ENCODE assay signal across 8 cellular contexts in genomic region chr2:26772064-26773001, GRCh38. TPM values are rescaled to one million over a fixed set of nuclear protein-coding genes. Genes with fewer than 3 reads are reported as not detected.
A peak's percentile ranks its signal among the peaks of the same experiment; 100 is the strongest.
DNase-seq lines count a peak whose midpoint lies in the region; ATAC-seq and TF ChIP-seq lines count a peak whose summit lies in the region.

No MANE protein-coding gene starts in this region.

- peak; percentile 76 for ATAC-seq in activated CD8-positive, alpha-beta memory T cell treated with anti-CD3 and anti-CD28 coated beads, Interleukin-2, amount 10 ng/mL, durations not matched to agents 7 days and 5 days
- ATAC-seq in HG02610 (IDR thresholded peaks at IDR 0.05; ENCODE audit: unreplicated experiment), result no peak

- no peak overlapping the region for H3K4me3 Mint-ChIP-seq in activated CD8-positive, alpha-beta memory T cell treated with anti-CD3 and anti-CD28 coated beads, Interleukin-2, amount 10 ng/mL, durations not matched to agents 7 days and 5 days
- no peak overlapping the region for H3K4me3 Mint-ChIP-seq in progenitor cell of endocrine pancreas (ENCODE audit: low read depth)

- POLR2A ChIA-PET in HEK293T (lab: Yijun Ruan, JAX), result no interaction called here

- peak; percentile 74 for DNase-seq in activated CD8-positive, alpha-beta memory T cell treated with anti-CD3 and anti-CD28 coated beads, Interleukin-2, amount 10 ng/mL, durations not matched to agents 7 days and 5 days
- no peak for DNase-seq in activated CD8-positive, alpha-beta memory T cell treated with anti-CD3 and anti-CD28 coated beads for 24 hours
- DNase-seq in T-helper 9 cell (peak; percentile 15), fibroblast of gingiva (ENCODE audit: low read depth) (peak; percentile 95), occipital lobe (lab: John Stamatoyannopoulos, UW) (peak; percentile 69), HEK293T (ENCODE audit: extremely low spot score) (no peak), progenitor cell of endocrine pancreas (ENCODE audit: low spot score, unreplicated experiment) (no peak)

- no peaks in the 10 kb centered on the region for H3K9me3 Mint-ChIP-seq in activated CD8-positive, alpha-beta memory T cell treated with anti-CD3 and anti-CD28 coated beads, Interleukin-2, amount 10 ng/mL, durations not matched to agents 7 days and 5 days (ENCODE audit: low read depth)
- no peaks in the 10 kb centered on the region for H3K9me3 Mint-ChIP-seq in progenitor cell of endocrine pancreas (ENCODE audit: low read depth)

- H3K4me1 Mint-ChIP-seq in activated CD8-positive, alpha-beta memory T cell treated with anti-CD3 and anti-CD28 coated beads, Interleukin-2, amount 10 ng/mL, durations not matched to agents 7 days and 5 days, result peaks cover 51% of the 10 kb centered on the region
- H3K4me1 Mint-ChIP-seq in progenitor cell of endocrine pancreas (ENCODE audit: low read depth), result no peaks in the 10 kb centered on the region

- H3K27me3 Mint-ChIP-seq in activated CD8-positive, alpha-beta memory T cell treated with anti-CD3 and anti-CD28 coated beads, Interleukin-2, amount 10 ng/mL, durations not matched to agents 7 days and 5 days, result no peaks in the 10 kb centered on the region
- H3K27me3 Mint-ChIP-seq in progenitor cell of endocrine pancreas, result no peaks in the 10 kb centered on the region

- CTCF ChIA-PET in activated CD8-positive, alpha-beta memory T cell treated with anti-CD3 and anti-CD28 coated beads, Interleukin-2, amount 10 ng/mL, durations not matched to agents 7 days and 5 days (lab: Charles Lee), result interaction anchor here (1.2 kb wide), 1 partner anchor 15 kb away, joined by 3 read pairs; no protein-coding TSS in a partner anchor
- CTCF ChIA-PET in HEK293T (lab: Yijun Ruan, JAX), result no interaction called here

- H3K27ac Mint-ChIP-seq in activated CD8-positive, alpha-beta memory T cell treated with anti-CD3 and anti-CD28 coated beads, Interleukin-2, amount 10 ng/mL, durations not matched to agents 7 days and 5 days, result peak overlapping the region; percentile 83
- no peak overlapping the region for H3K27ac Mint-ChIP-seq in progenitor cell of endocrine pancreas

- TF ChIP-seq CTCF in progenitor cell of endocrine pancreas (IDR thresholded peaks at IDR 0.05; ENCODE audit: unreplicated experiment), result no peak

- peaks cover 10% of the 10 kb centered on the region for H3K36me3 Mint-ChIP-seq in activated CD8-positive, alpha-beta memory T cell treated with anti-CD3 and anti-CD28 coated beads, Interleukin-2, amount 10 ng/mL, durations not matched to agents 7 days and 5 days
- H3K36me3 Mint-ChIP-seq in progenitor cell of endocrine pancreas (ENCODE audit: insufficient read depth), result peaks cover 3% of the 10 kb centered on the region

TF ChIP-seq in HEK293T, 16 proteins besides CTCF, POLR2A, EP300 and RAD21:
- TF ChIP-seq ARNT (IDR thresholded peaks at IDR 0.05) (no peak), FOXK2 (IDR thresholded peaks at IDR 0.05) (no peak), FOXM1 (IDR thresholded peaks at IDR 0.05; ENCODE audit: borderline replicate concordance) (no peak), TARDBP (IDR thresholded peaks at IDR 0.05) (no peak), SP1 (IDR thresholded peaks at IDR 0.05) (no peak), FOXA1 (IDR thresholded peaks at IDR 0.05) (no peak), PKNOX1 (IDR thresholded peaks at IDR 0.05) (no peak), CTBP1 (IDR thresholded peaks at IDR 0.05; ENCODE audit: borderline replicate concordance) (no peak), BHLHE40 (IDR thresholded peaks at IDR 0.05; ENCODE audit: borderline replicate concordance) (no peak), LEF1 (IDR thresholded peaks at IDR 0.05; ENCODE audit: borderline replicate concordance) (no peak), SUZ12 (IDR thresholded peaks at IDR 0.05) (no peak), L3MBTL2 (conservative IDR thresholded peaks at IDR 0.05) (no peak), ELF4 (IDR thresholded peaks at IDR 0.05) (no peak), NFRKB (IDR thresholded peaks at IDR 0.05) (no peak), HDGF (IDR thresholded peaks at IDR 0.05; ENCODE audit: borderline replicate concordance) (no peak), ZNF384 (IDR thresholded peaks at IDR 0.05) (no peak)

RNA-seq across cellular contexts. Expression of gene SLC35F6, which starts 8.2 kb away (rescaled TPM):
- total RNA-seq in activated CD8-positive, alpha-beta memory T cell treated with anti-CD3 and anti-CD28 coated beads, Interleukin-2, amount 10 ng/mL, durations not matched to agents 7 days and 5 days, result 10 to 100 TPM; 16.3 to 17.2 TPM
- total RNA-seq in occipital lobe, result 17.3 TPM
- 19.2 and 19.9 TPM in 2 replicates for total RNA-seq in progenitor cell of endocrine pancreas

RNA-seq across cellular contexts. Expression of gene CENPA, which starts 13.5 kb away (rescaled TPM):
- 10 to 100 TPM; 51.6 to 58.7 TPM for total RNA-seq in activated CD8-positive, alpha-beta memory T cell treated with anti-CD3 and anti-CD28 coated beads, Interleukin-2, amount 10 ng/mL, durations not matched to agents 7 days and 5 days
- total RNA-seq in occipital lobe, result 1.9 TPM
- total RNA-seq in progenitor cell of endocrine pancreas, result 10.5 and 10.7 TPM in 2 replicates

Comparison
In these comparisons a context has a peak if more than half of its experiments do, and no peak if none do; other contexts are left out.
1. DNase-seq: peak in activated CD8-positive, alpha-beta memory T cell treated with anti-CD3 and anti-CD28 coated beads, Interleukin-2, amount 10 ng/mL, durations not matched to agents 7 days and 5 days (single experiment), T-helper 9 cell (single experiment), fibroblast of gingiva (single experiment) and occipital lobe (single experiment); none in activated CD8-positive, alpha-beta memory T cell treated with anti-CD3 and anti-CD28 coated beads for 24 hours (single experiment), HEK293T (single experiment) and progenitor cell of endocrine pancreas (single experiment).